Comparison of ENCODE assay signal across 8 cellular contexts in the genomic region with DNA sequence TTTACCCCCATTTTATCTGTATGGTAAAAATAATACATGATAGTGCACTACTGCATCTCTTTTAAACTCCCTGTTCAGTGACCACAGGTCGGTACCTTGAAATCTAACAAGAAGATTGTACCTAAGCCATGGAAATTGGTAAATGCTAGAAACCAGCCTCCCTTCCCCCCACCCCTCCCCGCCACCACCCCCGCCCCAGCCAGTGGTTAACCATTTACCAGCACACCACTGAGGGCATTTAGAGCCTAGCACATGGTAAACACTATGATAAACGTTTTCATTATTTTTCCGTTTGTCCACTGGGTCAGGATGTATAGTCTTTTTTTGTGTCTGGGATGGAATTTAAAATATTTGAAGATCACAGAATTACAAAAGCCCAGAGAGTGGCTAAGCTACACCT. TPM values are rescaled to one million over a fixed set of nuclear protein-coding genes. Genes with fewer than 3 reads are reported as not detected.
DNase-seq lines count a peak whose midpoint lies in the region; ATAC-seq, FAIRE-seq and TF ChIP-seq lines count a peak whose summit lies in the region.

No MANE protein-coding gene starts in this region.

- no TSS peak for BruUV-seq in HepG2 (replicated peaks; lab: Mats Ljungman, UMichigan)

- peaks cover 22% of the 10 kb centered on the region for H3K36me3 Mint-ChIP-seq in activated naive CD8-positive, alpha-beta T cell treated with anti-CD3 and anti-CD28 coated beads for 36 hours

- H3K27ac Mint-ChIP-seq in activated naive CD8-positive, alpha-beta T cell treated with anti-CD3 and anti-CD28 coated beads for 36 hours: peak overlapping the region; percentile 97

- no peak for TF ChIP-seq RAD21 in HepG2 (CRISPR knock-in tag; IDR thresholded peaks at IDR 0.05)

- H3K4me2 ChIP-seq in HepG2 (ENCODE audit: low read depth, low read length): peak overlapping the region; percentile 74

- H3K79me2 ChIP-seq in HepG2 (ENCODE audit: insufficient read depth, low read length): peaks cover 19% of the 10 kb centered on the region

- no peak for TF ChIP-seq POLR2A in HepG2 (IDR thresholded peaks at IDR 0.05; ENCODE audit: insufficient read depth in 1 of 2, low read depth in 2 of 2, low read length in 2 of 2)

- FAIRE-seq in HepG2 (lab: Jason Lieb, UNC) (no peak), HTR-8/SVneo (lab: Jason Lieb, UNC) (no peak)

- H3K36me3 ChIP-seq in HepG2 (replicated peaks in 1 of 2; ENCODE audit: control insufficient read depth in 1 of 2, insufficient read depth in 2 of 2, low read length in 2 of 2) (peaks cover 0 to 1% of the 10 kb centered on the region in 2 experiments; a peak in 1 of 5 replicates), urinary bladder (ENCODE audit: insufficient read depth) (no peaks in the 10 kb centered on the region)

- H3K4me1 ChIP-seq in HepG2 (ENCODE audit: insufficient read depth, low read length) (peaks cover 53% of the 10 kb centered on the region), urinary bladder (ENCODE audit: insufficient read depth) (no peaks in the 10 kb centered on the region)

- no peaks in the 10 kb centered on the region for H4K20me1 ChIP-seq in HepG2 (ENCODE audit: insufficient read depth, low read length)

- H2AFZ ChIP-seq in HepG2 (ENCODE audit: low read length): no peak overlapping the region

- ATAC-seq in HepG2 (peak; percentile 45), GM21723 (IDR thresholded peaks at IDR 0.05; ENCODE audit: unreplicated experiment) (no peak)

- H3K27ac ChIP-seq in HepG2 (ENCODE audit: extremely low read length, insufficient read depth, low read length): peak overlapping the region; percentile 76
- H3K27ac ChIP-seq in urinary bladder (ENCODE audit: low read depth): no peak overlapping the region

- TF ChIP-seq CTCF in HepG2 (CRISPR knock-in tag; IDR thresholded peaks at IDR 0.05): no peak

- H3K9ac ChIP-seq in HepG2 (ENCODE audit: insufficient read depth, low read depth, low read length): peak overlapping the region; percentile 77

- CTCF ChIA-PET in HepG2 (lab: Yijun Ruan, JAX; ENCODE audit: low intra/inter-chr PET ratio, low total read pairs): interaction anchor here (1.8 kb wide), 1 partner anchor 19 kb away, joined by 4 read pairs; no protein-coding TSS in a partner anchor

- 0% methylated on average over 5 of the region's 5 CpGs for WGBS in HepG2 (ENCODE audit: low lambda C conversion rate)
- WGBS in urinary bladder: under 1% methylated on average over 5 of the region's 5 CpGs

- TF ChIP-seq EP300 in HepG2 (IDR thresholded peaks at IDR 0.05; ENCODE audit: low read depth in 2 of 2, low read length in 2 of 2): no peak
- no peak for TF ChIP-seq EP300 in HepG2 (CRISPR knock-in tag; IDR thresholded peaks at IDR 0.05; ENCODE audit: borderline replicate concordance)

- intact Hi-C loops in HepG2 (cut with micrococcal nuclease; ENCODE audit: unreplicated experiment): loop anchor here (10.0 kb wide), 1 partner anchor 60 kb away; a partner anchor contains a TSS

- H3K4me1 Mint-ChIP-seq in activated naive CD8-positive, alpha-beta T cell treated with anti-CD3 and anti-CD28 coated beads for 36 hours: peaks cover 12% of the 10 kb centered on the region

- no peaks in the 10 kb centered on the region for H3K9me3 Mint-ChIP-seq in activated naive CD8-positive, alpha-beta T cell treated with anti-CD3 and anti-CD28 coated beads for 36 hours

- no peaks in the 10 kb centered on the region; a peak in 1 of 5 replicates for H3K27me3 ChIP-seq in HepG2 (ENCODE audit: control insufficient read depth in 1 of 2, insufficient read depth in 2 of 2, low read length in 2 of 2)

- peak overlapping the region; percentile 98 for H3K4me3 Mint-ChIP-seq in activated naive CD8-positive, alpha-beta T cell treated with anti-CD3 and anti-CD28 coated beads for 36 hours

- H3K4me3 ChIP-seq in HepG2 (replicated peaks in 1 of 3; ENCODE audit: insufficient read depth in 1 of 3, low read depth in 2 of 3, low read length in 3 of 3) (peak overlapping the region; percentile 68 to 78 (median 77)), urinary bladder (ENCODE audit: low read depth, low read length) (peak overlapping the region; percentile 56)

- no peaks in the 10 kb centered on the region for H3K9me3 ChIP-seq in HepG2 (ENCODE audit: low read length)

- in situ Hi-C loops in HepG2 (cut with HindIII; ENCODE audit: extremely low pct_ligation_motif_present, low pct_unique_long_range_greater_than_20kb): no loop called here

- peak; percentile 28 for DNase-seq in stimulated activated CD4-positive, alpha-beta T cell treated with anti-CD3 and anti-CD28 coated beads, Interleukin-15, amount 100 ng/mL, for 24 hours
- DNase-seq in stimulated activated CD4-positive, alpha-beta T cell treated with anti-CD3 and anti-CD28 coated beads, Interleukin-12 subunit alpha, Interleukin-12 subunit beta, amount 100 ng/mL, for 4 hours: no peak
- no peak for DNase-seq in activated naive CD8-positive, alpha-beta T cell treated with anti-CD3 and anti-CD28 coated beads for 36 hours
- DNase-seq in HepG2 (ENCODE audit: low spot score): peak; percentile 40
- no peak for DNase-seq in 8988T
- no peak for DNase-seq in HTR-8/SVneo (ENCODE audit: insufficient read length, low spot score)

- POLR2A ChIA-PET in HepG2 (lab: Yijun Ruan, JAX): interaction anchor here (1.7 kb wide), 1 partner anchor 46 kb away, joined by 4 read pairs; a partner anchor contains a TSS

- H3K27me3 Mint-ChIP-seq in activated naive CD8-positive, alpha-beta T cell treated with anti-CD3 and anti-CD28 coated beads for 36 hours: no peaks in the 10 kb centered on the region

RNA-seq across cellular contexts. Expression of a gene that starts 0.7 kb away (rescaled TPM):
- 10 to 100 TPM; 98.7 to 98.8 TPM for total RNA-seq in activated naive CD8-positive, alpha-beta T cell treated with anti-CD3 and anti-CD28 coated beads for 36 hours
- total RNA-seq in HepG2 (2016; rRNA removed; fragmentation: Illumina TruSeq; extraction: Trizol) (37.9 and 40.1 TPM in 2 replicates), urinary bladder (21.8 TPM)
- total RNA-seq in HepG2 (2016; cell fraction: cytosol; rRNA removed; fragmentation: Illumina TruSeq; extraction: Trizol; ENCODE audit: low read depth): 14.5 and 21.0 TPM in 2 replicates
- 38.2 and 38.5 TPM in 2 replicates for total RNA-seq in HepG2 (2016; cell fraction: insoluble cytoplasmic fraction; rRNA removed; fragmentation: Illumina TruSeq; extraction: Trizol)
- total RNA-seq in HepG2 (2016; cell fraction: membrane; rRNA removed; fragmentation: Illumina TruSeq; extraction: Trizol): 28.7 and 33.6 TPM in 2 replicates
- total RNA-seq in HepG2 (2016; cell fraction: nucleus; rRNA removed; fragmentation: Illumina TruSeq; extraction: Trizol): 21.1 and 25.4 TPM in 2 replicates
- polyA plus RNA-seq in HepG2 (2011; rRNA removed) (29.2 and 30.3 TPM in 2 replicates), urinary bladder (28.2 TPM)
- polyA plus RNA-seq in HepG2 (2011; cell fraction: cytosol; rRNA removed): 21.3 and 28.2 TPM in 2 replicates
- 49.1 and 64.2 TPM in 2 replicates for polyA plus RNA-seq in HepG2 (2011; cell fraction: nucleus; rRNA removed)
- polyA plus RNA-seq in HepG2 (2012): 19.2 and 29.3 TPM in 2 replicates
- polyA plus RNA-seq in HepG2 (2016; cell fraction: cytosol; fragmentation: Illumina TruSeq; extraction: Trizol; ENCODE audit: low read depth): 16.8 and 24.9 TPM in 2 replicates
- 45.2 and 50.6 TPM in 2 replicates for polyA plus RNA-seq in HepG2 (2016; cell fraction: insoluble cytoplasmic fraction; fragmentation: Illumina TruSeq; extraction: Trizol; ENCODE audit: low read depth)
- 26.8 and 36.1 TPM in 2 replicates for polyA plus RNA-seq in HepG2 (2016; cell fraction: membrane; fragmentation: Illumina TruSeq; extraction: Trizol; ENCODE audit: low read depth)
- 56.7 and 58.6 TPM in 2 replicates for polyA plus RNA-seq in HepG2 (2016; cell fraction: nucleus; fragmentation: Illumina TruSeq; extraction: Trizol; ENCODE audit: insufficient read depth, low read depth)
- polyA minus RNA-seq in HepG2 (2011; rRNA and poly(A)+ RNA removed; ENCODE audit: low replicate concordance): 31.0 and 108 TPM in 2 replicates
- 9.3 and 14.7 TPM in 2 replicates for polyA minus RNA-seq in HepG2 (2011; cell fraction: cytosol; rRNA and poly(A)+ RNA removed)
- polyA minus RNA-seq in HepG2 (2011; cell fraction: nucleus; rRNA and poly(A)+ RNA removed): 14.7 and 15.6 TPM in 2 replicates

RNA-seq across cellular contexts. Expression of a gene that starts 5.2 kb away (rescaled TPM):
- total RNA-seq in activated naive CD8-positive, alpha-beta T cell treated with anti-CD3 and anti-CD28 coated beads for 36 hours: 100 to 1,000 TPM; 146 to 156 TPM
- total RNA-seq in HepG2 (2016; rRNA removed; fragmentation: Illumina TruSeq; extraction: Trizol) (22.3 and 46.1 TPM in 2 replicates), urinary bladder (12.8 TPM)
- 13.5 and 14.5 TPM in 2 replicates for total RNA-seq in HepG2 (2016; cell fraction: cytosol; rRNA removed; fragmentation: Illumina TruSeq; extraction: Trizol; ENCODE audit: low read depth)
- total RNA-seq in HepG2 (2016; cell fraction: insoluble cytoplasmic fraction; rRNA removed; fragmentation: Illumina TruSeq; extraction: Trizol): 20.3 and 48.1 TPM in 2 replicates
- 23.8 and 29.3 TPM in 2 replicates for total RNA-seq in HepG2 (2016; cell fraction: membrane; rRNA removed; fragmentation: Illumina TruSeq; extraction: Trizol)
- 40.9 and 48.7 TPM in 2 replicates for total RNA-seq in HepG2 (2016; cell fraction: nucleus; rRNA removed; fragmentation: Illumina TruSeq; extraction: Trizol)
- polyA plus RNA-seq in HepG2 (2011; rRNA removed) (73.4 and 90.9 TPM in 2 replicates), urinary bladder (5.8 TPM)
- 75.4 and 104 TPM in 2 replicates for polyA plus RNA-seq in HepG2 (2011; cell fraction: cytosol; rRNA removed)
- polyA plus RNA-seq in HepG2 (2011; cell fraction: nucleus; rRNA removed): 312 and 314 TPM in 2 replicates
- 32.8 and 75.3 TPM in 2 replicates for polyA plus RNA-seq in HepG2 (2012)
- polyA plus RNA-seq in HepG2 (2016; cell fraction: cytosol; fragmentation: Illumina TruSeq; extraction: Trizol; ENCODE audit: low read depth): 16.0 and 18.8 TPM in 2 replicates
- polyA plus RNA-seq in HepG2 (2016; cell fraction: insoluble cytoplasmic fraction; fragmentation: Illumina TruSeq; extraction: Trizol; ENCODE audit: low read depth): 22.1 and 26.8 TPM in 2 replicates
- polyA plus RNA-seq in HepG2 (2016; cell fraction: membrane; fragmentation: Illumina TruSeq; extraction: Trizol; ENCODE audit: low read depth): 22.3 and 26.2 TPM in 2 replicates
- 112 and 114 TPM in 2 replicates for polyA plus RNA-seq in HepG2 (2016; cell fraction: nucleus; fragmentation: Illumina TruSeq; extraction: Trizol; ENCODE audit: insufficient read depth, low read depth)
- 224 and 1,094 TPM in 2 replicates for polyA minus RNA-seq in HepG2 (2011; rRNA and poly(A)+ RNA removed; ENCODE audit: low replicate concordance)
- polyA minus RNA-seq in HepG2 (2011; cell fraction: cytosol; rRNA and poly(A)+ RNA removed): 41.8 and 53.3 TPM in 2 replicates
- polyA minus RNA-seq in HepG2 (2011; cell fraction: nucleus; rRNA and poly(A)+ RNA removed): 19.8 and 22.1 TPM in 2 replicates

RNA-seq across cellular contexts. Expression of a gene that starts 33.5 kb away (rescaled TPM):
- total RNA-seq in activated naive CD8-positive, alpha-beta T cell treated with anti-CD3 and anti-CD28 coated beads for 36 hours: 10 to 100 TPM; 11.0 to 11.9 TPM
- total RNA-seq in HepG2 (2016; rRNA removed; fragmentation: Illumina TruSeq; extraction: Trizol) (2.6 and 3.9 TPM in 2 replicates), urinary bladder (2.7 TPM)
- total RNA-seq in HepG2 (2016; cell fraction: cytosol; rRNA removed; fragmentation: Illumina TruSeq; extraction: Trizol; ENCODE audit: low read depth): 2.7 and 3.7 TPM in 2 replicates
- 1.7 and 3.0 TPM in 2 replicates for total RNA-seq in HepG2 (2016; cell fraction: insoluble cytoplasmic fraction; rRNA removed; fragmentation: Illumina TruSeq; extraction: Trizol)
- 4.4 and 5.2 TPM in 2 replicates for total RNA-seq in HepG2 (2016; cell fraction: membrane; rRNA removed; fragmentation: Illumina TruSeq; extraction: Trizol)
- 1.9 and 2.5 TPM in 2 replicates for total RNA-seq in HepG2 (2016; cell fraction: nucleus; rRNA removed; fragmentation: Illumina TruSeq; extraction: Trizol)
- polyA plus RNA-seq in HepG2 (2011; rRNA removed) (5.8 and 6.0 TPM in 2 replicates), urinary bladder (19.0 TPM)
- 4.1 and 6.5 TPM in 2 replicates for polyA plus RNA-seq in HepG2 (2011; cell fraction: cytosol; rRNA removed)
- polyA plus RNA-seq in HepG2 (2011; cell fraction: nucleus; rRNA removed): 19.8 and 20.1 TPM in 2 replicates
- 2.3 and 3.6 TPM in 2 replicates for polyA plus RNA-seq in HepG2 (2012)
- polyA plus RNA-seq in HepG2 (2016; cell fraction: cytosol; fragmentation: Illumina TruSeq; extraction: Trizol; ENCODE audit: low read depth): 3.8 and 3.9 TPM in 2 replicates
- 2.5 and 3.3 TPM in 2 replicates for polyA plus RNA-seq in HepG2 (2016; cell fraction: insoluble cytoplasmic fraction; fragmentation: Illumina TruSeq; extraction: Trizol; ENCODE audit: low read depth)
- polyA plus RNA-seq in HepG2 (2016; cell fraction: membrane; fragmentation: Illumina TruSeq; extraction: Trizol; ENCODE audit: low read depth): 4.6 and 5.1 TPM in 2 replicates
- polyA plus RNA-seq in HepG2 (2016; cell fraction: nucleus; fragmentation: Illumina TruSeq; extraction: Trizol; ENCODE audit: insufficient read depth, low read depth): 5.0 and 5.7 TPM in 2 replicates
- polyA minus RNA-seq in HepG2 (2011; rRNA and poly(A)+ RNA removed; ENCODE audit: low replicate concordance): 16.7 and 23.7 TPM in 2 replicates
- 1.7 and 2.0 TPM in 2 replicates for polyA minus RNA-seq in HepG2 (2011; cell fraction: cytosol; rRNA and poly(A)+ RNA removed)
- polyA minus RNA-seq in HepG2 (2011; cell fraction: nucleus; rRNA and poly(A)+ RNA removed): 4.2 and 5.1 TPM in 2 replicates

RNA-seq across cellular contexts. Expression of a gene that starts 46.3 kb away (rescaled TPM):
- 100 to 1,000 TPM; 165 to 169 TPM for total RNA-seq in activated naive CD8-positive, alpha-beta T cell treated with anti-CD3 and anti-CD28 coated beads for 36 hours
- total RNA-seq in HepG2 (2016; rRNA removed; fragmentation: Illumina TruSeq; extraction: Trizol) (162 and 260 TPM in 2 replicates), urinary bladder (19.2 TPM)
- total RNA-seq in HepG2 (2016; cell fraction: cytosol; rRNA removed; fragmentation: Illumina TruSeq; extraction: Trizol; ENCODE audit: low read depth): 147 and 171 TPM in 2 replicates
- total RNA-seq in HepG2 (2016; cell fraction: insoluble cytoplasmic fraction; rRNA removed; fragmentation: Illumina TruSeq; extraction: Trizol): 146 and 274 TPM in 2 replicates
- total RNA-seq in HepG2 (2016; cell fraction: membrane; rRNA removed; fragmentation: Illumina TruSeq; extraction: Trizol): 149 and 167 TPM in 2 replicates
- 182 and 206 TPM in 2 replicates for total RNA-seq in HepG2 (2016; cell fraction: nucleus; rRNA removed; fragmentation: Illumina TruSeq; extraction: Trizol)
- polyA plus RNA-seq in HepG2 (2011; rRNA removed) (106 and 162 TPM in 2 replicates), urinary bladder (34.4 TPM)
- polyA plus RNA-seq in HepG2 (2011; cell fraction: cytosol; rRNA removed): 168 and 176 TPM in 2 replicates
- polyA plus RNA-seq in HepG2 (2011; cell fraction: nucleus; rRNA removed): 94.7 and 111 TPM in 2 replicates
- polyA plus RNA-seq in HepG2 (2012): 122 and 141 TPM in 2 replicates
- polyA plus RNA-seq in HepG2 (2016; cell fraction: cytosol; fragmentation: Illumina TruSeq; extraction: Trizol; ENCODE audit: low read depth): 138 and 157 TPM in 2 replicates
- polyA plus RNA-seq in HepG2 (2016; cell fraction: insoluble cytoplasmic fraction; fragmentation: Illumina TruSeq; extraction: Trizol; ENCODE audit: low read depth): 129 and 142 TPM in 2 replicates
- 117 and 128 TPM in 2 replicates for polyA plus RNA-seq in HepG2 (2016; cell fraction: membrane; fragmentation: Illumina TruSeq; extraction: Trizol; ENCODE audit: low read depth)
- polyA plus RNA-seq in HepG2 (2016; cell fraction: nucleus; fragmentation: Illumina TruSeq; extraction: Trizol; ENCODE audit: insufficient read depth, low read depth): 318 and 347 TPM in 2 replicates
- polyA minus RNA-seq in HepG2 (2011; rRNA and poly(A)+ RNA removed; ENCODE audit: low replicate concordance): 268 and 948 TPM in 2 replicates
- 59.2 and 70.4 TPM in 2 replicates for polyA minus RNA-seq in HepG2 (2011; cell fraction: cytosol; rRNA and poly(A)+ RNA removed)
- polyA minus RNA-seq in HepG2 (2011; cell fraction: nucleus; rRNA and poly(A)+ RNA removed): 25.6 and 30.3 TPM in 2 replicates

Comparison
In these comparisons a context has a peak if more than half of its experiments do, and no peak if none do; other contexts are left out.
1. DNase-seq: peak in stimulated activated CD4-positive, alpha-beta T cell treated with anti-CD3 and anti-CD28 coated beads, Interleukin-15, amount 100 ng/mL, for 24 hours (single experiment) and HepG2 (single experiment); none in stimulated activated CD4-positive, alpha-beta T cell treated with anti-CD3 and anti-CD28 coated beads, Interleukin-12 subunit alpha, Interleukin-12 subunit beta, amount 100 ng/mL, for 4 hours (single experiment), activated naive CD8-positive, alpha-beta T cell treated with anti-CD3 and anti-CD28 coated beads for 36 hours (single experiment), 8988T (single experiment) and HTR-8/SVneo (single experiment).